ENCODE assay signal across 1 cellular context in genomic region chr2:234840336-234840735, GRCh38.
A peak's percentile ranks its signal among the peaks of the same experiment; 100 is the strongest.
TF ChIP-seq lines count a peak whose summit lies in the region.

No MANE protein-coding gene starts in this region.

TF ChIP-seq in HCT116, 20 proteins besides CTCF, POLR2A, EP300 and RAD21 (continued from another document):
- TF ChIP-seq, protein P1, sequence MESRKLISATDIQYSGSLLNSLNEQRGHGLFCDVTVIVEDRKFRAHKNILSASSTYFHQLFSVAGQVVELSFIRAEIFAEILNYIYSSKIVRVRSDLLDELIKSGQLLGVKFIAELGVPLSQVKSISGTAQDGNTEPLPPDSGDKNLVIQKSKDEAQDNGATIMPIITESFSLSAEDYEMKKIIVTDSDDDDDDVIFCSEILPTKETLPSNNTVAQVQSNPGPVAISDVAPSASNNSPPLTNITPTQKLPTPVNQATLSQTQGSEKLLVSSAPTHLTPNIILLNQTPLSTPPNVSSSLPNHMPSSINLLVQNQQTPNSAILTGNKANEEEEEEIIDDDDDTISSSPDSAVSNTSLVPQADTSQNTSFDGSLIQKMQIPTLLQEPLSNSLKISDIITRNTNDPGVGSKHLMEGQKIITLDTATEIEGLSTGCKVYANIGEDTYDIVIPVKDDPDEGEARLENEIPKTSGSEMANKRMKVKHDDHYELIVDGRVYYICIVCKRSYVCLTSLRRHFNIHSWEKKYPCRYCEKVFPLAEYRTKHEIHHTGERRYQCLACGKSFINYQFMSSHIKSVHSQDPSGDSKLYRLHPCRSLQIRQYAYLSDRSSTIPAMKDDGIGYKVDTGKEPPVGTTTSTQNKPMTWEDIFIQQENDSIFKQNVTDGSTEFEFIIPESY (IDR thresholded peaks at IDR 0.05; ENCODE audit: extremely low read depth, insufficient replicate concordance, low read length): peak; percentile 41
- TF ChIP-seq ZNF274 (IDR thresholded peaks at IDR 0.05; ENCODE audit: low read depth, low read length): no peak
- peak; percentile 90 for TF ChIP-seq TCF7L2 (IDR thresholded peaks at IDR 0.05; ENCODE audit: borderline replicate concordance, extremely low read depth, insufficient read depth, insufficient read length)
- TF ChIP-seq SRF (IDR thresholded peaks at IDR 0.05; ENCODE audit: low read depth): peak; percentile 46; the same call in 1 of the 2 replicates
- no peak for TF ChIP-seq EZH2phosphoT487 (IDR thresholded peaks at IDR 0.05; ENCODE audit: borderline replicate concordance)
- TF ChIP-seq SP1 (IDR thresholded peaks at IDR 0.05; ENCODE audit: low read depth): peak; percentile 82
- TF ChIP-seq CEBPB (IDR thresholded peaks at IDR 0.05; ENCODE audit: low read depth): 0 out of 2 replicates have a peak, but pooled peaks have one; percentile 29
- peak; percentile 43 for TF ChIP-seq YY1 (IDR thresholded peaks at IDR 0.05; ENCODE audit: extremely low read depth, insufficient replicate concordance, low read depth, low read length)
- TF ChIP-seq JUND (IDR thresholded peaks at IDR 0.05): peak; percentile 96
